ENCODE assay signal across 9 cellular contexts in the genomic region with DNA sequence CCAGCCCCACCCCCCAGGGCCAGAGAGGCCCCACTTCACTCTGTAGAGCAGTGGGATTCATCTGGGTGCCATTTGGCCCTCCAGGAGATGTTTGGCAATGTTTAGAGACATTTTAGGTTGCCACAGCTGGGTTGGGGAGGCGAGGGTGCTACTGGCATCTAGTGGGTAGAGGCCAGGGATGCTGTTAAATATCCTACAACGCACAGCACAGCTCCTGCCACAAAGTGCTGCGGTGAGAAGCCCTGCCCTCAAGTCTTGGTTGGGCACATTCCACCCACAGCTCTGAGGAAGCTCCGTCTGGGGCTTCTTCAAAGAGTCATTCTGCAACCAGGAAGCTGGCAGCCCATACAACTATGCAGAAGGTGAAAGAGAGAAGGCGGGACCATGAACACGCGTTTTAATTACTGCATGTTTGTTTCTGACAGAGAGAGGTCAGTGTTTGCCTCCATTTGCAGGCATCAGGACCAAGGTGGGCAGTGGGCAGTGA. TPM values are rescaled to one million over a fixed set of nuclear protein-coding genes. Genes with fewer than 3 reads are reported as not detected.
DNase-seq lines count a peak whose midpoint lies in the region; ATAC-seq and TF ChIP-seq lines count a peak whose summit lies in the region.
"Had no signal": no experiment of that assay in that cellular context is flagged by ENCODE, and none has a peak within 500 bp of the region (broad histone marks: within the 10 kb centered on the region; RNA-seq: fewer than 3 reads in every experiment).

No MANE protein-coding gene starts in this region.

- H3K9me3 Mint-ChIP-seq in IgD-negative memory B cell, result peaks cover 0 to 7% (median 0%) of the 10 kb centered on the region in 3 donors

- H3K27ac ChIP-seq in BLaER1 treated with 17β-estradiol and CSF1 and Interleukin-3, amounts not matched to agents 10 nM and 100 nM, result peak overlapping the region; percentile 87 to 99 (median 95)

- TF ChIP-seq CTCF in mucosa of descending colon (IDR thresholded peaks at IDR 0.05), result no peak

- H3K36me3 Mint-ChIP-seq in IgD-negative memory B cell, result no peaks in the 10 kb centered on the region

- intact Hi-C loops in mucosa of descending colon (cut with DNase I, micrococcal nuclease), result loop anchor here in 1 of 2 donors (5.0 kb wide), 1 partner anchor 395 kb away; no protein-coding TSS in a partner anchor

- H3K9me3 ChIP-seq in BLaER1 treated with 17β-estradiol and CSF1 and Interleukin-3, amounts not matched to agents 10 nM and 100 nM (replicated peaks in 1 of 11), result 0 out of 22 replicates have a peak, but pooled peaks cover 0 to 6% (median 0%) of the 10 kb centered on the region in 11 experiments
- no peaks in the 10 kb centered on the region for H3K9me3 ChIP-seq in mucosa of descending colon

- H3K4me2 ChIP-seq in BLaER1 treated with 17β-estradiol and CSF1 and Interleukin-3, amounts not matched to agents 10 nM and 100 nM, result peak overlapping the region; percentile 47 to 83 (median 68)

- H3K4me1 Mint-ChIP-seq in IgD-negative memory B cell, result peaks cover 29 to 66% (median 39%) of the 10 kb centered on the region in 3 donors

- DNase-seq in activated T-cell treated with anti-CD3 and anti-CD28 coated beads for 4 hours (peak; percentile 47), mucosa of descending colon (peak; percentile 63 to 81 (median 76)), ureter (ENCODE audit: low spot score) (peak; percentile 62), DMS153 (lab: John Stamatoyannopoulos, UW) (no peak), NCI-H187 treated with DMSO at 0.1 percent for 48 hours (lab: John Stamatoyannopoulos, UW) (no peak)

- H4K20me1 ChIP-seq in BLaER1 treated with 17β-estradiol and CSF1 and Interleukin-3, amounts not matched to agents 10 nM and 100 nM, result no peaks in the 10 kb centered on the region

- ATAC-seq in GM19468 (IDR thresholded peaks at IDR 0.05; ENCODE audit: extremely low read depth, unreplicated experiment) (peak; percentile 48), mucosa of descending colon (peak; percentile 90)

- H3K4me3 ChIP-seq in BLaER1 treated with 17β-estradiol and CSF1 and Interleukin-3, amounts not matched to agents 10 nM and 100 nM, result peak overlapping the region in 1 of 10 experiments; percentile 13; a peak in 1 of 20 replicates
- H3K4me3 ChIP-seq in mucosa of descending colon, result no peak overlapping the region

- H3K4me1 ChIP-seq in BLaER1 treated with 17β-estradiol and CSF1 and Interleukin-3, amounts not matched to agents 10 nM and 100 nM, result peaks cover 64 to 86% (median 67%) of the 10 kb centered on the region in 10 experiments
- peaks cover 4% of the 10 kb centered on the region for H3K4me1 ChIP-seq in mucosa of descending colon (ENCODE audit: low read depth)

- peak overlapping the region; percentile 65 to 87 (median 79); a peak in 21 of 22 replicates for H3K9ac ChIP-seq in BLaER1 treated with 17β-estradiol and CSF1 and Interleukin-3, amounts not matched to agents 10 nM and 100 nM

- H3K36me3 ChIP-seq in BLaER1 treated with 17β-estradiol and CSF1 and Interleukin-3, amounts not matched to agents 10 nM and 100 nM, result no peaks in the 10 kb centered on the region
- H3K36me3 ChIP-seq in mucosa of descending colon (ENCODE audit: low read depth), result no peaks in the 10 kb centered on the region

- peaks cover 11% of the 10 kb centered on the region for H3K27me3 Mint-ChIP-seq in IgD-negative memory B cell

- peaks cover 0 to 27% (median 0%) of the 10 kb centered on the region in 11 experiments; a peak in 3 of 22 replicates for H3K27me3 ChIP-seq in BLaER1 treated with 17β-estradiol and CSF1 and Interleukin-3, amounts not matched to agents 10 nM and 100 nM

- peak overlapping the region; percentile 51 to 82 (median 74) for H3K4me3 Mint-ChIP-seq in IgD-negative memory B cell

- peak overlapping the region; percentile 74 to 94 (median 92) for H3K27ac Mint-ChIP-seq in IgD-negative memory B cell

RNA-seq across cellular contexts. Expression of gene FAM9C, which starts 48.1 kb away (rescaled TPM):
- not detected for polyA plus RNA-seq in IgD-negative memory B cell
- total RNA-seq in mucosa of descending colon (under 1 TPM in 1 of 3 donors, not detected in 2; 0.13 TPM), ureter (0.26 TPM)
- polyA plus RNA-seq: BJ had no signal

Comparison
In these comparisons a context has a peak if more than half of its experiments do, and no peak if none do; other contexts are left out.
1. DNase-seq: peak in activated T-cell treated with anti-CD3 and anti-CD28 coated beads for 4 hours (single experiment), mucosa of descending colon (3 of 3) and ureter (single experiment); none in DMS153 (single experiment) and NCI-H187 treated with DMSO at 0.1 percent for 48 hours (single experiment).